In genomic region chr13:22041741-22042140, GRCh38 we compare ENCODE assay signal across 18 cellular contexts.
DNase-seq lines count a peak whose midpoint lies in the region; ATAC-seq and TF ChIP-seq lines count a peak whose summit lies in the region.
"Had no signal": no experiment of that assay in that cellular context is flagged by ENCODE, and none has a peak within 500 bp of the region (broad histone marks: within the 10 kb centered on the region; RNA-seq: fewer than 3 reads in every experiment).

No MANE protein-coding gene starts in this region.

- no peaks in the 10 kb centered on the region for H3K36me3 ChIP-seq in CD4-positive, alpha-beta memory T cell (ENCODE audit: insufficient read depth, low read length)
- 0 out of 2 replicates have a peak, but pooled peaks cover 2% of the 10 kb centered on the region for H3K36me3 ChIP-seq in GM23338 (ENCODE audit: insufficient read depth)
- H3K36me3 ChIP-seq: esophagus squamous epithelium, sigmoid colon, transverse colon, WERI-Rb-1 had no signal

- H3K79me2 ChIP-seq in GM23338 (replicated peaks; ENCODE audit: insufficient read depth), result peaks cover 53% of the 10 kb centered on the region

- peaks cover 0 to 4% (median 3%) of the 10 kb centered on the region in 4 donors for H3K4me1 Mint-ChIP-seq in CD4-positive, alpha-beta memory T cell
- H3K4me1 Mint-ChIP-seq in GM23338, result peaks cover 19% of the 10 kb centered on the region; the same call in 2 of the 3 replicates
- peaks cover 12% of the 10 kb centered on the region for H3K4me1 Mint-ChIP-seq in activated naive CD8-positive, alpha-beta T cell treated with anti-CD3 and anti-CD28 coated beads for 36 hours
- H3K4me1 Mint-ChIP-seq in mesothelial cell of epicardium, result peaks cover 10% of the 10 kb centered on the region

- peak overlapping the region; percentile 27 to 94 (median 84) for H3K4me3 Mint-ChIP-seq in CD4-positive, alpha-beta memory T cell
- H3K4me3 Mint-ChIP-seq in GM23338 (peak overlapping the region; percentile 83), mesothelial cell of epicardium (peak overlapping the region; percentile 78)
- H3K4me3 Mint-ChIP-seq in activated naive CD8-positive, alpha-beta T cell treated with anti-CD3 and anti-CD28 coated beads for 36 hours, result peak overlapping the region; percentile 85

- H3K9me2 ChIP-seq in GM23338 (ENCODE audit: insufficient read depth), result no peaks in the 10 kb centered on the region

- H3K4me3 ChIP-seq in CD4-positive, alpha-beta memory T cell (ENCODE audit: low read length in 2 of 2), result no peak overlapping the region
- peak overlapping the region; percentile 60 for H3K4me3 ChIP-seq in GM23338
- H3K4me3 ChIP-seq: sigmoid colon, transverse colon had no signal

- TF ChIP-seq CTCF in GM23338 (conservative IDR thresholded peaks at IDR 0.05; ENCODE audit: low read depth in 2 of 2) (no peak), mesothelial cell of epicardium (IDR thresholded peaks at IDR 0.05; ENCODE audit: unreplicated experiment) (no peak)

- ATAC-seq in GM23338 (peak; percentile 10; the same call in 2 of the 3 replicates), HG03439 (IDR thresholded peaks at IDR 0.05; ENCODE audit: unreplicated experiment) (no peak), SK-N-SH treated with all-trans-retinoic acid at 6 μM for 48 hours (no peak)

- H3K27ac ChIP-seq in CD4-positive, alpha-beta memory T cell (ENCODE audit: low read depth, low read length), result no peak overlapping the region
- H3K27ac ChIP-seq in GM23338 (ENCODE audit: low read depth), result no peak overlapping the region
- H3K27ac ChIP-seq: esophagus squamous epithelium, sigmoid colon, transverse colon, WERI-Rb-1 had no signal

- no peaks in the 10 kb centered on the region for H3F3A ChIP-seq in GM23338 (replicated peaks; ENCODE audit: low read depth)

- H3K9me3 Mint-ChIP-seq in CD4-positive, alpha-beta memory T cell, result peaks cover 0 to 5% (median 3%) of the 10 kb centered on the region in 8 donors
- H3K9me3 Mint-ChIP-seq in GM23338 (peaks cover 7% of the 10 kb centered on the region; the same call in 2 of the 3 replicates), mesothelial cell of epicardium (peaks cover 21% of the 10 kb centered on the region)
- H3K9me3 Mint-ChIP-seq in activated naive CD8-positive, alpha-beta T cell treated with anti-CD3 and anti-CD28 coated beads for 36 hours, result peaks cover 6% of the 10 kb centered on the region

- intact Hi-C loops in CD4-positive, alpha-beta memory T cell (cut with micrococcal nuclease), result no loop called here

- peak overlapping the region; percentile 78 for H3K4me2 ChIP-seq in GM23338

- in situ Hi-C loops in G401 (cut with HindIII; ENCODE audit: low sequenced_read_pairs), result no loop called here

- H3K27me3 Mint-ChIP-seq in CD4-positive, alpha-beta memory T cell, result peaks cover 3% of the 10 kb centered on the region in 2 donors
- H3K27me3 Mint-ChIP-seq in GM23338 (ENCODE audit: insufficient read depth, low read depth, poor library complexity) (peaks cover 8% of the 10 kb centered on the region), mesothelial cell of epicardium (ENCODE audit: low read depth) (no peaks in the 10 kb centered on the region)
- no peaks in the 10 kb centered on the region for H3K27me3 Mint-ChIP-seq in activated naive CD8-positive, alpha-beta T cell treated with anti-CD3 and anti-CD28 coated beads for 36 hours

- H3K27ac Mint-ChIP-seq in CD4-positive, alpha-beta memory T cell, result peak overlapping the region in 5 of 7 donors; percentile 10 to 80 (median 44)
- H3K27ac Mint-ChIP-seq in GM23338, result no peak overlapping the region
- H3K27ac Mint-ChIP-seq in activated naive CD8-positive, alpha-beta T cell treated with anti-CD3 and anti-CD28 coated beads for 36 hours, result peak overlapping the region; percentile 86
- no peak overlapping the region for H3K27ac Mint-ChIP-seq in mesothelial cell of epicardium

- H3K4me1 ChIP-seq in CD4-positive, alpha-beta memory T cell (ENCODE audit: insufficient read depth, low read length), result no peaks in the 10 kb centered on the region
- H3K4me1 ChIP-seq in GM23338 (ENCODE audit: insufficient read depth), result 0 out of 2 replicates have a peak, but pooled peaks cover 8% of the 10 kb centered on the region
- H3K4me1 ChIP-seq: esophagus squamous epithelium, sigmoid colon, transverse colon had no signal

- no peak for DNase-seq in CD4-positive, alpha-beta memory T cell
- DNase-seq in GM23338 (ENCODE audit: low spot score), result no peak
- no peak for DNase-seq in activated naive CD8-positive, alpha-beta T cell treated with anti-CD3 and anti-CD28 coated beads for 36 hours
- DNase-seq in mesothelial cell of epicardium (ENCODE audit: low spot score in 2 of 2, unreplicated experiment in 2 of 2), result no peak
- no peak for DNase-seq in SKM-1 treated with dmso at 0.1 percent for 144 hours (lab: John Stamatoyannopoulos, UW; ENCODE audit: unreplicated experiment)
- DNase-seq in G401 (ENCODE audit: low spot score), result no peak
- DNase-seq: C1 segment of cervical spinal cord; dermis blood vessel endothelial cell; esophagus squamous epithelium; HCEC 1CT; head of caudate nucleus; NCI-H2107; sigmoid colon; stimulated activated CD4-positive, alpha-beta T cell treated with anti-CD3 and anti-CD28 coated beads, Interleukin-2, amount 100 ng/mL, for 48 hours; transverse colon; WERI-Rb-1 had no signal

- H3K36me3 Mint-ChIP-seq in CD4-positive, alpha-beta memory T cell, result peaks cover 0 to 2% of the 10 kb centered on the region in 2 donors
- H3K36me3 Mint-ChIP-seq in GM23338 (ENCODE audit: low read depth) (no peaks in the 10 kb centered on the region; the same call in 2 of the 3 replicates), mesothelial cell of epicardium (peaks cover 5% of the 10 kb centered on the region)
- peaks cover 19% of the 10 kb centered on the region for H3K36me3 Mint-ChIP-seq in activated naive CD8-positive, alpha-beta T cell treated with anti-CD3 and anti-CD28 coated beads for 36 hours

- no peak overlapping the region for H2AFZ ChIP-seq in GM23338

- H3K27me3 ChIP-seq in CD4-positive, alpha-beta memory T cell (ENCODE audit: insufficient read depth, low read length), result no peaks in the 10 kb centered on the region
- no peaks in the 10 kb centered on the region for H3K27me3 ChIP-seq in GM23338 (ENCODE audit: insufficient read depth)
- H3K27me3 ChIP-seq: esophagus squamous epithelium, sigmoid colon, transverse colon had no signal

- CTCF ChIA-PET in CD4-positive, alpha-beta memory T cell (lab: Charles Lee; ENCODE audit: partially characterized antibody), result interaction anchor here (1.9 kb wide), 1 partner anchor 10 kb away, joined by 4 read pairs; no protein-coding TSS in a partner anchor

- H3K9me3 ChIP-seq in CD4-positive, alpha-beta memory T cell (ENCODE audit: control insufficient read depth in 1 of 2, low read length in 2 of 2), result no peaks in the 10 kb centered on the region
- H3K9me3 ChIP-seq: transverse colon had no signal

- POLR2A ChIA-PET in CD4-positive, alpha-beta memory T cell (lab: Charles Lee; ENCODE audit: partially characterized antibody), result interaction anchor here (0.8 kb wide), 1 partner anchor 18 kb away, joined by 4 read pairs; no protein-coding TSS in a partner anchor

- no peaks in the 10 kb centered on the region for H4K20me1 ChIP-seq in GM23338 (replicated peaks; ENCODE audit: insufficient read depth)

TF ChIP-seq in SK-N-SH treated with all-trans-retinoic acid at 6 μM for 48 hours, 23 proteins besides CTCF, POLR2A, EP300 and RAD21 (continues in another document):
- TF ChIP-seq ZFP3 (CRISPR knock-in tag; IDR thresholded peaks at IDR 0.05) (no peak), ZFP30 (CRISPR knock-in tag; IDR thresholded peaks at IDR 0.05) (no peak), ZNF8 (CRISPR knock-in tag; IDR thresholded peaks at IDR 0.05) (no peak), ARNTL (CRISPR knock-in tag; IDR thresholded peaks at IDR 0.05; ENCODE audit: borderline replicate concordance, low read depth) (no peak), GLIS3 (CRISPR knock-in tag; IDR thresholded peaks at IDR 0.05) (no peak), TOX (CRISPR knock-in tag; IDR thresholded peaks at IDR 0.05; ENCODE audit: borderline replicate concordance) (no peak), OSR1 (CRISPR knock-in tag; IDR thresholded peaks at IDR 0.05) (no peak), ZNF565 (CRISPR knock-in tag; conservative IDR thresholded peaks at IDR 0.05; ENCODE audit: low read depth) (no peak)
- TF ChIP-seq, protein P1, sequence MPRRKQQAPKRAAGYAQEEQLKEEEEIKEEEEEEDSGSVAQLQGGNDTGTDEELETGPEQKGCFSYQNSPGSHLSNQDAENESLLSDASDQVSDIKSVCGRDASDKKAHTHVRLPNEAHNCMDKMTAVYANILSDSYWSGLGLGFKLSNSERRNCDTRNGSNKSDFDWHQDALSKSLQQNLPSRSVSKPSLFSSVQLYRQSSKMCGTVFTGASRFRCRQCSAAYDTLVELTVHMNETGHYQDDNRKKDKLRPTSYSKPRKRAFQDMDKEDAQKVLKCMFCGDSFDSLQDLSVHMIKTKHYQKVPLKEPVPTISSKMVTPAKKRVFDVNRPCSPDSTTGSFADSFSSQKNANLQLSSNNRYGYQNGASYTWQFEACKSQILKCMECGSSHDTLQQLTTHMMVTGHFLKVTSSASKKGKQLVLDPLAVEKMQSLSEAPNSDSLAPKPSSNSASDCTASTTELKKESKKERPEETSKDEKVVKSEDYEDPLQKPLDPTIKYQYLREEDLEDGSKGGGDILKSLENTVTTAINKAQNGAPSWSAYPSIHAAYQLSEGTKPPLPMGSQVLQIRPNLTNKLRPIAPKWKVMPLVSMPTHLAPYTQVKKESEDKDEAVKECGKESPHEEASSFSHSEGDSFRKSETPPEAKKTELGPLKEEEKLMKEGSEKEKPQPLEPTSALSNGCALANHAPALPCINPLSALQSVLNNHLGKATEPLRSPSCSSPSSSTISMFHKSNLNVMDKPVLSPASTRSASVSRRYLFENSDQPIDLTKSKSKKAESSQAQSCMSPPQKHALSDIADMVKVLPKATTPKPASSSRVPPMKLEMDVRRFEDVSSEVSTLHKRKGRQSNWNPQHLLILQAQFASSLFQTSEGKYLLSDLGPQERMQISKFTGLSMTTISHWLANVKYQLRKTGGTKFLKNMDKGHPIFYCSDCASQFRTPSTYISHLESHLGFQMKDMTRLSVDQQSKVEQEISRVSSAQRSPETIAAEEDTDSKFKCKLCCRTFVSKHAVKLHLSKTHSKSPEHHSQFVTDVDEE (CRISPR knock-in tag; IDR thresholded peaks at IDR 0.05), result no peak
- TF ChIP-seq, protein P2, sequence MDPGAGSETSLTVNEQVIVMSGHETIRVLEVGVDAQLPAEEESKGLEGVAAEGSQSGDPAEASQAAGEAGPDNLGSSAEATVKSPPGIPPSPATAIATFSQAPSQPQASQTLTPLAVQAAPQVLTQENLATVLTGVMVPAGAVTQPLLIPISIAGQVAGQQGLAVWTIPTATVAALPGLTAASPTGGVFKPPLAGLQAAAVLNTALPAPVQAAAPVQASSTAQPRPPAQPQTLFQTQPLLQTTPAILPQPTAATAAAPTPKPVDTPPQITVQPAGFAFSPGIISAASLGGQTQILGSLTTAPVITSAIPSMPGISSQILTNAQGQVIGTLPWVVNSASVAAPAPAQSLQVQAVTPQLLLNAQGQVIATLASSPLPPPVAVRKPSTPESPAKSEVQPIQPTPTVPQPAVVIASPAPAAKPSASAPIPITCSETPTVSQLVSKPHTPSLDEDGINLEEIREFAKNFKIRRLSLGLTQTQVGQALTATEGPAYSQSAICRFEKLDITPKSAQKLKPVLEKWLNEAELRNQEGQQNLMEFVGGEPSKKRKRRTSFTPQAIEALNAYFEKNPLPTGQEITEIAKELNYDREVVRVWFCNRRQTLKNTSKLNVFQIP (CRISPR knock-in tag; IDR thresholded peaks at IDR 0.05; ENCODE audit: borderline replicate concordance, low read depth), result no peak

Comparison
In these comparisons a context has a peak if more than half of its experiments do, and no peak if none do; other contexts are left out.
1. H3K27ac Mint-ChIP-seq: peak in CD4-positive, alpha-beta memory T cell (5 of 7) and activated naive CD8-positive, alpha-beta T cell treated with anti-CD3 and anti-CD28 coated beads for 36 hours (single experiment); none in GM23338 (single experiment) and mesothelial cell of epicardium (single experiment).
2. Peak in every context shown above with its lines, with median percentiles within 50 percentile points of each other: H3K4me3 Mint-ChIP-seq.